22 cellular contexts compared by ENCODE assay signal in genomic region chr7:128071376-128071775, GRCh38. TPM values are rescaled to one million over a fixed set of nuclear protein-coding genes. Genes with fewer than 3 reads are reported as not detected.
"Had no signal": no experiment of that assay in that cellular context is flagged by ENCODE, and none has a peak within 500 bp of the region (broad histone marks: within the 10 kb centered on the region; RNA-seq: fewer than 3 reads in every experiment).

No MANE protein-coding gene starts in this region.

- H3K4me3 Mint-ChIP-seq: activated CD8-positive, alpha-beta T cell treated with anti-CD3 and anti-CD28 coated beads, Interleukin-2, amount 10 ng/mL, durations not matched to agents 7 days and 5 days had no signal

- H3K27ac Mint-ChIP-seq: activated CD8-positive, alpha-beta T cell treated with anti-CD3 and anti-CD28 coated beads, Interleukin-2, amount 10 ng/mL, durations not matched to agents 7 days and 5 days had no signal

- DNase-seq: activated CD4-positive, alpha-beta T cell treated with anti-CD3 and anti-CD28 coated beads for 4 hours; activated CD8-positive, alpha-beta memory T cell treated with anti-CD3 and anti-CD28 coated beads, Interleukin-2, amount 50 U/mL, for 48 hours; activated CD8-positive, alpha-beta T cell treated with anti-CD3 and anti-CD28 coated beads, Interleukin-2, amount 10 ng/mL, durations not matched to agents 7 days and 5 days; activated effector memory CD4-positive, alpha-beta T cell treated with Interleukin-2 at 50 U/mL for 16 hours; activated naive CD4-positive, alpha-beta T cell; activated T-cell treated with anti-CD3 and anti-CD28 coated beads, Interleukin-2, amount 50 U/mL, for 1 hour; anterior cingulate cortex; caudate nucleus; Karpas-422; MM.1S; NCI-H1105 treated with DMSO at 0.1 percent for 48 hours; NCI-H1436 treated with DMSO at 0.1 percent for 48 hours; NCI-H187; NCI-H2081; NCI-H510A treated with DMSO at 0.1 percent for 48 hours; NCI-H69; NK-92 treated with Interleukin-12 subunit alpha and Interleukin-12 subunit beta, amount 100 ng/mL, for 24 hours; SIG-M5; WERI-Rb-1 had no signal

- ATAC-seq: activated CD8-positive, alpha-beta T cell treated with anti-CD3 and anti-CD28 coated beads, Interleukin-2, amount 10 ng/mL, durations not matched to agents 7 days and 5 days; K562 had no signal

RNA-seq across cellular contexts. Expression of gene LRRC4, which starts 40.1 kb away (rescaled TPM):
- total RNA-seq: K562; RPMI7951; T-helper 2 cell treated with Interferon-gamma antibody and Interleukin-4, amounts not matched to agents 100 ng/mL and 5 ng/mL, for 36 hours had no signal
